ENCODE assay signal across 8 cellular contexts in genomic region chr4:147707892-147708672, GRCh38. TPM values are rescaled to one million over a fixed set of nuclear protein-coding genes. Genes with fewer than 3 reads are reported as not detected.
DNase-seq lines count a peak whose midpoint lies in the region; ATAC-seq and TF ChIP-seq lines count a peak whose summit lies in the region.

No MANE protein-coding gene starts in this region.

- H3K27ac ChIP-seq in tibial artery: no peak overlapping the region

- no peaks in the 10 kb centered on the region for H3K27me3 ChIP-seq in endocrine pancreas (ENCODE audit: control insufficient read depth, insufficient read depth, low read length)
- H3K27me3 ChIP-seq in tibial artery: no peaks in the 10 kb centered on the region

- DNase-seq in G401 (ENCODE audit: low spot score): peak; percentile 32
- peak; percentile 50 to 66 for DNase-seq in activated CD4-positive, alpha-beta T cell treated with anti-CD3 and anti-CD28 coated beads for 4 hours
- DNase-seq in midbrain (lab: John Stamatoyannopoulos, UW): peak; percentile 47
- DNase-seq in tibial artery: peak in 1 of 2 donors; percentile 66
- no peak for DNase-seq in KG1 (lab: John Stamatoyannopoulos, UW)

- intact Hi-C loops in tibial artery (cut with DNase I; ENCODE audit: low total_unique reads): loop anchor here (2.0 kb wide), 1 partner anchor 159 kb away; no protein-coding TSS in a partner anchor

- peak; percentile 68 for ATAC-seq in GM21515 (IDR thresholded peaks at IDR 0.05; ENCODE audit: unreplicated experiment)

- H3K4me1 ChIP-seq in endocrine pancreas (ENCODE audit: control insufficient read depth, insufficient read depth, low read length) (no peaks in the 10 kb centered on the region), tibial artery (peaks cover 0 to 8% (median 0%) of the 10 kb centered on the region in 4 donors)

- no peaks in the 10 kb centered on the region for H3K9me3 ChIP-seq in endocrine pancreas (ENCODE audit: control insufficient read depth, low read length)
- no peaks in the 10 kb centered on the region for H3K9me3 ChIP-seq in tibial artery

- in situ Hi-C loops in G401 (cut with HindIII; ENCODE audit: low sequenced_read_pairs): no loop called here

- H3K36me3 ChIP-seq in endocrine pancreas (ENCODE audit: control insufficient read depth, insufficient read depth, low read length) (no peaks in the 10 kb centered on the region), tibial artery (no peaks in the 10 kb centered on the region)

- H3K9ac ChIP-seq in endocrine pancreas (ENCODE audit: control insufficient read depth, insufficient read depth, low read length): no peak overlapping the region

- TF ChIP-seq CTCF in LNCAP (IDR thresholded peaks at IDR 0.05) (peak; percentile 82), tibial artery (IDR thresholded peaks at IDR 0.05) (peak; percentile 84 to 91)

- H3K4me3 ChIP-seq in endocrine pancreas (ENCODE audit: control insufficient read depth, insufficient read depth, low read length) (peak overlapping the region; percentile 16), tibial artery (no peak overlapping the region)

RNA-seq across cellular contexts. Expression of gene ARHGAP10, which starts 23.8 kb away (rescaled TPM):
- 3.7 and 7.6 TPM in 2 replicates for total RNA-seq in G401 (2014; rRNA removed; shearing (Covaris generic))

RNA-seq across cellular contexts. Expression of gene PRMT9, which starts 24.1 kb away (rescaled TPM):
- total RNA-seq in G401 (2014; rRNA removed; shearing (Covaris generic)): 10.5 and 14.6 TPM in 2 replicates
